1 cellular context compared by ENCODE assay signal in the genomic region with DNA sequence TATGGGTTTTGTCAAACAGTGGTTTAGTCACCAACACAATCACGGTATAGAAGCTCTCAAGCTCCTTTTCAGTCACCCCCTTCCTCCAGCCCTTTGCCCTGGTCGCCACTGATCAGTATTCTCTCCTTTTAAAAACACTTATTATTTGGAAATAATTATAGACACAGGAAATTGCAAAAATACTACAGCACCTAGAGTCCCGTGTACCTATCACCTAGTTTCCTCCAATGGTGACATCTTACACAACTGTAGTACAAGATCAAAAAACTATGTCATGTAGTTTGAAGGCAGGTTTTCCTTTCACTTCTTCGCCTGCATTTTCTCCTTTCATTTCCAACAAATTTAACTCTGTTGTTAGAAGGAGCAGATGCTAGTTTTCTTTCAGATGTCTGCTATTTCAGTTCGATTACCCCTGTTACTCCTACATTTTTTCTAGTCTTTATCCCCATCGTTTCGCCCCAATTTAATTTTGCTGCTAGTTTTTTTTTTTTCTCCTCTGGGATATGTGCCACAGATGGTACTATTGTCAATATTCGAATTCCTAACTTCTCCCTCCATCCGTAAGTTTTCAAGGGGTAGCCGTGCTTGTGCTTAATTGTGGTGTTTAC.
TF ChIP-seq lines count a peak whose summit lies in the region.

No MANE protein-coding gene starts in this region.

TF ChIP-seq in GM23338, 12 proteins besides CTCF, POLR2A, EP300 and RAD21:
- TF ChIP-seq, protein P1, sequence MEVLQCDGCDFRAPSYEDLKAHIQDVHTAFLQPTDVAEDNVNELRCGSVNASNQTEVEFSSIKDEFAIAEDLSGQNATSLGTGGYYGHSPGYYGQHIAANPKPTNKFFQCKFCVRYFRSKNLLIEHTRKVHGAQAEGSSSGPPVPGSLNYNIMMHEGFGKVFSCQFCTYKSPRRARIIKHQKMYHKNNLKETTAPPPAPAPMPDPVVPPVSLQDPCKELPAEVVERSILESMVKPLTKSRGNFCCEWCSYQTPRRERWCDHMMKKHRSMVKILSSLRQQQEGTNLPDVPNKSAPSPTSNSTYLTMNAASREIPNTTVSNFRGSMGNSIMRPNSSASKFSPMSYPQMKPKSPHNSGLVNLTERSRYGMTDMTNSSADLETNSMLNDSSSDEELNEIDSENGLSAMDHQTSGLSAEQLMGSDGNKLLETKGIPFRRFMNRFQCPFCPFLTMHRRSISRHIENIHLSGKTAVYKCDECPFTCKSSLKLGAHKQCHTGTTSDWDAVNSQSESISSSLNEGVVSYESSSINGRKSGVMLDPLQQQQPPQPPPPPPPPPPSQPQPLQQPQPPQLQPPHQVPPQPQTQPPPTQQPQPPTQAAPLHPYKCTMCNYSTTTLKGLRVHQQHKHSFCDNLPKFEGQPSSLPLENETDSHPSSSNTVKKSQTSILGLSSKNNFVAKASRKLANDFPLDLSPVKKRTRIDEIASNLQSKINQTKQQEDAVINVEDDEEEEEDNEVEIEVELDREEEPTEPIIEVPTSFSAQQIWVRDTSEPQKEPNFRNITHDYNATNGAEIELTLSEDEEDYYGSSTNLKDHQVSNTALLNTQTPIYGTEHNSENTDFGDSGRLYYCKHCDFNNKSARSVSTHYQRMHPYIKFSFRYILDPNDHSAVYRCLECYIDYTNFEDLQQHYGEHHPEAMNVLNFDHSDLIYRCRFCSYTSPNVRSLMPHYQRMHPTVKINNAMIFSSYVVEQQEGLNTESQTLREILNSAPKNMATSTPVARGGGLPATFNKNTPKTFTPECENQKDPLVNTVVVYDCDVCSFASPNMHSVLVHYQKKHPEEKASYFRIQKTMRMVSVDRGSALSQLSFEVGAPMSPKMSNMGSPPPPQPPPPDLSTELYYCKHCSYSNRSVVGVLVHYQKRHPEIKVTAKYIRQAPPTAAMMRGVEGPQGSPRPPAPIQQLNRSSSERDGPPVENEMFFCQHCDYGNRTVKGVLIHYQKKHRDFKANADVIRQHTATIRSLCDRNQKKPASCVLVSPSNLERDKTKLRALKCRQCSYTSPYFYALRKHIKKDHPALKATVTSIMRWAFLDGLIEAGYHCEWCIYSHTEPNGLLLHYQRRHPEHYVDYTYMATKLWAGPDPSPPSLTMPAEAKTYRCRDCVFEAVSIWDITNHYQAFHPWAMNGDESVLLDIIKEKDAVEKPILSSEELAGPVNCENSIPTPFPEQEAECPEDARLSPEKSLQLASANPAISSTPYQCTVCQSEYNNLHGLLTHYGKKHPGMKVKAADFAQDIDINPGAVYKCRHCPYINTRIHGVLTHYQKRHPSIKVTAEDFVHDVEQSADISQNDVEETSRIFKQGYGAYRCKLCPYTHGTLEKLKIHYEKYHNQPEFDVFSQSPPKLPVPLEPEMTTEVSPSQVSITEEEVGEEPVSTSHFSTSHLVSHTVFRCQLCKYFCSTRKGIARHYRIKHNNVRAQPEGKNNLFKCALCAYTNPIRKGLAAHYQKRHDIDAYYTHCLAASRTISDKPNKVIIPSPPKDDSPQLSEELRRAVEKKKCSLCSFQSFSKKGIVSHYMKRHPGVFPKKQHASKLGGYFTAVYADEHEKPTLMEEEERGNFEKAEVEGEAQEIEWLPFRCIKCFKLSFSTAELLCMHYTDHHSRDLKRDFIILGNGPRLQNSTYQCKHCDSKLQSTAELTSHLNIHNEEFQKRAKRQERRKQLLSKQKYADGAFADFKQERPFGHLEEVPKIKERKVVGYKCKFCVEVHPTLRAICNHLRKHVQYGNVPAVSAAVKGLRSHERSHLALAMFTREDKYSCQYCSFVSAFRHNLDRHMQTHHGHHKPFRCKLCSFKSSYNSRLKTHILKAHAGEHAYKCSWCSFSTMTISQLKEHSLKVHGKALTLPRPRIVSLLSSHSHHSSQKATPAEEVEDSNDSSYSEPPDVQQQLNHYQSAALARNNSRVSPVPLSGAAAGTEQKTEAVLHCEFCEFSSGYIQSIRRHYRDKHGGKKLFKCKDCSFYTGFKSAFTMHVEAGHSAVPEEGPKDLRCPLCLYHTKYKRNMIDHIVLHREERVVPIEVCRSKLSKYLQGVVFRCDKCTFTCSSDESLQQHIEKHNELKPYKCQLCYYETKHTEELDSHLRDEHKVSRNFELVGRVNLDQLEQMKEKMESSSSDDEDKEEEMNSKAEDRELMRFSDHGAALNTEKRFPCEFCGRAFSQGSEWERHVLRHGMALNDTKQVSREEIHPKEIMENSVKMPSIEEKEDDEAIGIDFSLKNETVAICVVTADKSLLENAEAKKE (CRISPR knock-in tag; IDR thresholded peaks at IDR 0.05) = no peak
- TF ChIP-seq POLR2AphosphoS5 (IDR thresholded peaks at IDR 0.05; ENCODE audit: low read depth) = no peak
- no peak for TF ChIP-seq NANOG (IDR thresholded peaks at IDR 0.05; ENCODE audit: borderline replicate concordance)
- no peak for TF ChIP-seq EZH2phosphoT487 (IDR thresholded peaks at IDR 0.05; ENCODE audit: unreplicated experiment)
- no peak for TF ChIP-seq ZNF114 (CRISPR knock-in tag; IDR thresholded peaks at IDR 0.05)
- TF ChIP-seq JUNB (IDR thresholded peaks at IDR 0.05; ENCODE audit: unreplicated experiment) = no peak
- no peak for TF ChIP-seq STAT1 (IDR thresholded peaks at IDR 0.05; ENCODE audit: unreplicated experiment)
- TF ChIP-seq, protein P2, sequence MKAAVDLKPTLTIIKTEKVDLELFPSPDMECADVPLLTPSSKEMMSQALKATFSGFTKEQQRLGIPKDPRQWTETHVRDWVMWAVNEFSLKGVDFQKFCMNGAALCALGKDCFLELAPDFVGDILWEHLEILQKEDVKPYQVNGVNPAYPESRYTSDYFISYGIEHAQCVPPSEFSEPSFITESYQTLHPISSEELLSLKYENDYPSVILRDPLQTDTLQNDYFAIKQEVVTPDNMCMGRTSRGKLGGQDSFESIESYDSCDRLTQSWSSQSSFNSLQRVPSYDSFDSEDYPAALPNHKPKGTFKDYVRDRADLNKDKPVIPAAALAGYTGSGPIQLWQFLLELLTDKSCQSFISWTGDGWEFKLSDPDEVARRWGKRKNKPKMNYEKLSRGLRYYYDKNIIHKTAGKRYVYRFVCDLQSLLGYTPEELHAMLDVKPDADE (IDR thresholded peaks at IDR 0.05) = no peak
